In the genomic region with DNA sequence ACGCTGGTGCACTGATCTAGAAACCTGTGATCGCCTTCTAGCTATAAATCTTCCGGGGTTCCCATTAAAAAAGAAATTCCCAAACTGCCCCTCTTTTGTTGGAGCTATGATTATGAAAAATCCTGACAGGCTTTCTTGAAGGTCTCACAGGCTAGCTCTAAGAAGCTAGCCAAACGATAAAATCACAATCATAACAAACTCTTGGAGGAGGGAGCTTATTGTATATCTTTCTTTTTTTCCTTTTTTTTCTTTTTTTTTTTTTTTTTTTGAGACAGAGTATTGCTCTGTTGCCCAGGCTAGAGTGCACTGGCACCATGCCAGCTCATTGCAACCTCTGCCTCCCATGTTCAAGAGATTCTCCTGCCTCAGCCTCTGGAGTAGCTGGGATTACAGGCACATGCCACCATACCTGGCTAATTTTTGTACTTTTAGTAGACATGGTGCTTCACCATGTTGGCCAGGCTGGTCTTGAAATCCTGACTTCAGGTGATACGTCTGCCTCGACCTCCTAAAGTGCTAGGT, we compare ENCODE assay signal across 10 cellular contexts.
DNase-seq lines count a peak whose midpoint lies in the region; ATAC-seq, FAIRE-seq and TF ChIP-seq lines count a peak whose summit lies in the region.
"Had no signal": no experiment of that assay in that cellular context is flagged by ENCODE, and none has a peak within 500 bp of the region (broad histone marks: within the 10 kb centered on the region; RNA-seq: fewer than 3 reads in every experiment).

No MANE protein-coding gene starts in this region.

- no peak overlapping the region for H2BK15ac ChIP-seq in mesenchymal stem cell (ENCODE audit: low read depth, poor library complexity, severe bottlenecking)

- H2BK12ac ChIP-seq in mesenchymal stem cell (ENCODE audit: low read length in 2 of 2) = no peak overlapping the region
- no peak overlapping the region for H2BK12ac ChIP-seq in trophoblast cell (ENCODE audit: low read length)

- no peak overlapping the region for H4K8ac ChIP-seq in mesenchymal stem cell (ENCODE audit: low read length)
- no peak overlapping the region for H4K8ac ChIP-seq in trophoblast cell (ENCODE audit: low read depth, low read length)

- H3K18ac ChIP-seq in mesenchymal stem cell (ENCODE audit: low read depth in 1 of 2, low read length in 2 of 2) (peak overlapping the region in 1 of 2 experiments; percentile 19), trophoblast cell (ENCODE audit: low read length) (no peak overlapping the region)

- WGBS in mesenchymal stem cell = 100% methylated on average over 2 of the region's 6 CpGs
- no CpG with 5 or more reads among the region's 6 CpGs for WGBS in trophoblast cell (ENCODE audit: extremely low coverage, insufficient coverage, insufficient read length)

- peak overlapping the region; percentile 74 for H3K4me3 Mint-ChIP-seq in stimulated activated naive CD8-positive, alpha-beta T cell treated with anti-CD3 and anti-CD28 coated beads, Interleukin-15, Interleukin-2, amounts not matched to agents 100 ng/mL and 50 ng/mL, for 24 hours

- no peak overlapping the region for H3K4me2 ChIP-seq in mesenchymal stem cell (ENCODE audit: low read length, poor library complexity, severe bottlenecking)
- no peak overlapping the region for H3K4me2 ChIP-seq in trophoblast cell (ENCODE audit: low read length)

- no peak overlapping the region for H2AK5ac ChIP-seq in mesenchymal stem cell (ENCODE audit: low read length, severe bottlenecking)
- H2AK5ac ChIP-seq in trophoblast cell (ENCODE audit: low read length) = no peak overlapping the region

- H3K27me3 ChIP-seq in ascending aorta = no peaks in the 10 kb centered on the region
- no peaks in the 10 kb centered on the region for H3K27me3 ChIP-seq in mesenchymal stem cell (ENCODE audit: control insufficient read depth in 1 of 2, insufficient read depth in 1 of 2, low read length in 2 of 2)
- no peaks in the 10 kb centered on the region for H3K27me3 ChIP-seq in trophoblast cell (ENCODE audit: insufficient read depth, low read length)
- H3K27me3 ChIP-seq: right lobe of liver had no signal

- H3K23ac ChIP-seq in mesenchymal stem cell (ENCODE audit: low read length in 2 of 2) (no peak overlapping the region), trophoblast cell (ENCODE audit: low read length) (no peak overlapping the region)

- H3K36me3 ChIP-seq in ascending aorta (no peaks in the 10 kb centered on the region), mesenchymal stem cell (ENCODE audit: control insufficient read depth in 1 of 2, insufficient read depth in 2 of 2, low read depth in 1 of 2, low read length in 2 of 2) (peaks cover 0 to 8% of the 10 kb centered on the region in 2 experiments), trophoblast cell (ENCODE audit: control insufficient read depth in 1 of 2, insufficient read depth in 2 of 2, low read length in 2 of 2) (no peaks in the 10 kb centered on the region)
- H3K36me3 ChIP-seq: right lobe of liver had no signal

- TF ChIP-seq CTCF in ascending aorta (IDR thresholded peaks at IDR 0.05) = no peak

- no peaks in the 10 kb centered on the region for H3K9me3 ChIP-seq in ascending aorta
- H3K9me3 ChIP-seq in mesenchymal stem cell (ENCODE audit: control insufficient read depth, low read length) = no peaks in the 10 kb centered on the region
- peaks cover 2% of the 10 kb centered on the region for H3K9me3 ChIP-seq in trophoblast cell (ENCODE audit: insufficient read depth, low read depth, low read length)
- H3K9me3 ChIP-seq: right lobe of liver had no signal

- no peak for ATAC-seq in stimulated activated naive CD8-positive, alpha-beta T cell treated with anti-CD3 and anti-CD28 coated beads, Interleukin-15, Interleukin-2, amounts not matched to agents 100 U/mL and 50 U/mL, for 24 hours
- ATAC-seq in GM21786 (IDR thresholded peaks at IDR 0.05; ENCODE audit: unreplicated experiment) (no peak), HG03521 (IDR thresholded peaks at IDR 0.05; ENCODE audit: unreplicated experiment) (no peak)

- H2BK120ac ChIP-seq in mesenchymal stem cell (ENCODE audit: low read depth, low read length) (peak overlapping the region; percentile 67), trophoblast cell (ENCODE audit: insufficient read depth, low read length, poor library complexity) (no peak overlapping the region)

- H3K4me3 ChIP-seq in ascending aorta (peak overlapping the region in 1 of 2 donors; percentile 23), mesenchymal stem cell (ENCODE audit: insufficient read depth in 1 of 2, low read depth in 1 of 2, low read length in 2 of 2) (no peak overlapping the region), trophoblast cell (ENCODE audit: low read depth, low read length) (no peak overlapping the region)
- H3K4me3 ChIP-seq: right lobe of liver had no signal

- H4K91ac ChIP-seq in mesenchymal stem cell (ENCODE audit: low read length) (no peak overlapping the region), trophoblast cell (ENCODE audit: low read depth, low read length) (no peak overlapping the region)

- H3K4ac ChIP-seq in mesenchymal stem cell (ENCODE audit: low read depth in 1 of 2, low read length in 2 of 2) = no peak overlapping the region
- no peak overlapping the region for H3K4ac ChIP-seq in trophoblast cell (ENCODE audit: low read depth, low read length)

- no peaks in the 10 kb centered on the region for H3K36me3 Mint-ChIP-seq in stimulated activated naive CD8-positive, alpha-beta T cell treated with anti-CD3 and anti-CD28 coated beads, Interleukin-15, Interleukin-2, amounts not matched to agents 100 ng/mL and 50 ng/mL, for 24 hours (ENCODE audit: low read depth)

- no peaks in the 10 kb centered on the region for H3K79me2 ChIP-seq in trophoblast cell (ENCODE audit: control insufficient read depth, insufficient read depth, low read length, poor library complexity)

- peaks cover 12% of the 10 kb centered on the region for H3K79me1 ChIP-seq in mesenchymal stem cell (replicated peaks; ENCODE audit: low read length, poor library complexity, severe bottlenecking)
- peaks cover 2% of the 10 kb centered on the region for H3K79me1 ChIP-seq in trophoblast cell (ENCODE audit: low read length)

- H2BK5ac ChIP-seq in mesenchymal stem cell (ENCODE audit: low read depth, low read length, poor library complexity, severe bottlenecking) = no peak overlapping the region
- no peak overlapping the region for H2BK5ac ChIP-seq in trophoblast cell (ENCODE audit: low read depth, low read length, poor library complexity)

- peak overlapping the region; percentile 61 to 64 for H3K27ac ChIP-seq in ascending aorta
- no peak overlapping the region for H3K27ac ChIP-seq in mesenchymal stem cell (ENCODE audit: low read length, poor library complexity, severe bottlenecking)
- H3K27ac ChIP-seq in trophoblast cell (ENCODE audit: low read depth, low read length) = no peak overlapping the region

- peak overlapping the region; percentile 97 for H3K27ac Mint-ChIP-seq in stimulated activated naive CD8-positive, alpha-beta T cell treated with anti-CD3 and anti-CD28 coated beads, Interleukin-15, Interleukin-2, amounts not matched to agents 100 ng/mL and 50 ng/mL, for 24 hours

- H2AFZ ChIP-seq in mesenchymal stem cell (ENCODE audit: low read depth, low read length) (no peak overlapping the region), trophoblast cell (ENCODE audit: insufficient read depth, low read length, poor library complexity) (no peak overlapping the region)

- H3K9ac ChIP-seq in mesenchymal stem cell (ENCODE audit: low read length) = peak overlapping the region; percentile 78
- H3K9ac ChIP-seq in trophoblast cell (ENCODE audit: low read length) = no peak overlapping the region

- H3K4me1 ChIP-seq in ascending aorta (peaks cover 10 to 51% of the 10 kb centered on the region in 2 donors), mesenchymal stem cell (ENCODE audit: control insufficient read depth, insufficient read depth, low read depth, low read length) (peaks cover 32% of the 10 kb centered on the region), trophoblast cell (ENCODE audit: control insufficient read depth in 1 of 2, insufficient read depth in 2 of 2, low read length in 2 of 2) (peaks cover 5 to 8% of the 10 kb centered on the region in 2 experiments)

- no peak for FAIRE-seq in urothelium cell line (lab: Jason Lieb, UNC)
- FAIRE-seq: H1 had no signal

- H4K12ac ChIP-seq in trophoblast cell (ENCODE audit: low read depth, low read length) = no peak overlapping the region

- DNase-seq in stimulated activated naive CD8-positive, alpha-beta T cell treated with anti-CD3 and anti-CD28 coated beads, Interleukin-15, Interleukin-2, amounts not matched to agents 100 U/mL and 50 U/mL, for 24 hours = no peak
- DNase-seq in ascending aorta (ENCODE audit: low spot score in 2 of 2) (peak in 1 of 2 donors; percentile 73), mesenchymal stem cell (no peak), urothelium cell line (ENCODE audit: low spot score) (no peak), trophoblast cell (no peak)

- no peaks in the 10 kb centered on the region for H3K9me3 Mint-ChIP-seq in stimulated activated naive CD8-positive, alpha-beta T cell treated with anti-CD3 and anti-CD28 coated beads, Interleukin-15, Interleukin-2, amounts not matched to agents 100 ng/mL and 50 ng/mL, for 24 hours

- H3K14ac ChIP-seq in mesenchymal stem cell (ENCODE audit: low read length in 2 of 2) (no peak overlapping the region), trophoblast cell (ENCODE audit: low read length) (no peak overlapping the region)

- intact Hi-C loops in ascending aorta (cut with DNase I) = loop anchor here (5.0 kb wide), 1 partner anchor 368 kb away; a partner anchor contains a TSS

- no peaks in the 10 kb centered on the region for H3K27me3 Mint-ChIP-seq in stimulated activated naive CD8-positive, alpha-beta T cell treated with anti-CD3 and anti-CD28 coated beads, Interleukin-15, Interleukin-2, amounts not matched to agents 100 ng/mL and 50 ng/mL, for 24 hours

- peaks cover 84% of the 10 kb centered on the region for H3K4me1 Mint-ChIP-seq in stimulated activated naive CD8-positive, alpha-beta T cell treated with anti-CD3 and anti-CD28 coated beads, Interleukin-15, Interleukin-2, amounts not matched to agents 100 ng/mL and 50 ng/mL, for 24 hours (ENCODE audit: low read depth)

Comparison
In these comparisons a context has a peak if more than half of its experiments do, and no peak if none do; other contexts are left out.
1. H3K27ac ChIP-seq: peak in ascending aorta (2 of 2); none in mesenchymal stem cell (single experiment) and trophoblast cell (single experiment).